12 cellular contexts compared by ENCODE assay signal in genomic region chr1:185158806-185159205, GRCh38. TPM values are rescaled to one million over a fixed set of nuclear protein-coding genes. Genes with fewer than 3 reads are reported as not detected.
DNase-seq lines count a peak whose midpoint lies in the region; TF ChIP-seq lines count a peak whose summit lies in the region.
"Had no signal": no experiment of that assay in that cellular context is flagged by ENCODE, and none has a peak within 500 bp of the region (broad histone marks: within the 10 kb centered on the region; RNA-seq: fewer than 3 reads in every experiment).

No MANE protein-coding gene starts in this region.

- intact Hi-C loops in activated T-helper 1 cell treated with anti-CD3 and anti-CD28 coated beads, Interleukin-12 subunit alpha, Interleukin-12 subunit beta, Interleukin-2, Interleukin-4 antibody, amounts not matched to agents 30 ng/mL and 10 ng/mL and 1 ng/mL, durations not matched to agents 14 hours and 24 hours and 36 hours (cut with micrococcal nuclease): loop anchor here (1.0 to 10.0 kb wide), 11 partner anchors 11 to 1522 kb away; partner anchors contain the start of genes ARPC5 and TSEN15
- intact Hi-C loops in Caco-2 (cut with micrococcal nuclease; ENCODE audit: unreplicated experiment) (loop anchor here (5.0 kb wide), 3 partner anchors 112 to 402 kb away; partner anchors contain the start of gene RNF2), ovary (cut with DNase I) (loop anchor here in 2 of 4 donors (5.0 to 10.0 kb wide), 2 partner anchors 114 to 158 kb away; partner anchors contain the start of genes IVNS1ABP (in 1 of the 2) and RNF2 (in 1 of the 2))

- H3K9me3 ChIP-seq in Caco-2: no peaks in the 10 kb centered on the region
- no peaks in the 10 kb centered on the region for H3K9me3 ChIP-seq in ovary
- H3K9me3 ChIP-seq: gastrocnemius medialis, pancreas, stomach had no signal

- BruUV-seq in Caco-2 (replicated peaks; lab: Mats Ljungman, UMichigan): no TSS peak

- no peak overlapping the region for H4K5ac ChIP-seq in mesendoderm (ENCODE audit: low read length)

- no peak overlapping the region for H3K4me2 ChIP-seq in mesendoderm (ENCODE audit: low read length)

- peaks cover 44% of the 10 kb centered on the region for H3K4me1 Mint-ChIP-seq in activated T-helper 1 cell treated with anti-CD3 and anti-CD28 coated beads, Interleukin-12 subunit alpha, Interleukin-12 subunit beta, Interleukin-2, Interleukin-4 antibody, amounts not matched to agents 30 ng/mL and 10 ng/mL and 1 ng/mL, durations not matched to agents 14 hours and 24 hours and 36 hours (ENCODE audit: low read depth)
- peaks cover 26% of the 10 kb centered on the region for H3K4me1 Mint-ChIP-seq in mesothelial cell of epicardium
- H3K4me1 Mint-ChIP-seq in Caco-2 (ENCODE audit: low read depth, unreplicated experiment): no peaks in the 10 kb centered on the region

- no peak overlapping the region for H2AK5ac ChIP-seq in mesendoderm (ENCODE audit: low read length)

- H3K27me3 ChIP-seq in Caco-2 (replicated peaks; ENCODE audit: control insufficient read depth, insufficient read depth, low read length) (no peaks in the 10 kb centered on the region), mesendoderm (ENCODE audit: insufficient read depth, low read length, poor library complexity) (no peaks in the 10 kb centered on the region), ovary (no peaks in the 10 kb centered on the region)
- H3K27me3 ChIP-seq: gastrocnemius medialis, pancreas, stomach had no signal

- peaks cover 2% of the 10 kb centered on the region for H3K36me3 Mint-ChIP-seq in activated T-helper 1 cell treated with anti-CD3 and anti-CD28 coated beads, Interleukin-12 subunit alpha, Interleukin-12 subunit beta, Interleukin-2, Interleukin-4 antibody, amounts not matched to agents 30 ng/mL and 10 ng/mL and 1 ng/mL, durations not matched to agents 14 hours and 24 hours and 36 hours (ENCODE audit: low read depth)
- H3K36me3 Mint-ChIP-seq in mesothelial cell of epicardium (peaks cover 3% of the 10 kb centered on the region), Caco-2 (ENCODE audit: insufficient read depth, unreplicated experiment) (no peaks in the 10 kb centered on the region)

- no peak overlapping the region for H3K18ac ChIP-seq in mesendoderm (ENCODE audit: low read length)

- no peak overlapping the region for H3K4me3 ChIP-seq in Caco-2 (ENCODE audit: low read depth, low read length)
- H3K4me3 ChIP-seq in mesendoderm (ENCODE audit: low read length): no peak overlapping the region
- no peak overlapping the region for H3K4me3 ChIP-seq in ovary

- H2BK5ac ChIP-seq in mesendoderm (ENCODE audit: low read length): no peak overlapping the region

- no peak overlapping the region for H2BK120ac ChIP-seq in mesendoderm (ENCODE audit: low read depth, low read length)

- CTCF ChIA-PET in HEK293T (lab: Yijun Ruan, JAX): interaction anchor here (1.6 to 3.9 kb wide), 2 partner anchors 11 to 511 kb away, joined by 4 to 18 read pairs; no protein-coding TSS in a partner anchor
- CTCF ChIA-PET in Caco-2 (lab: Charles Lee): interaction anchor here (0.6 to 0.9 kb wide), 2 partner anchors 12 to 173 kb away, joined by 3 to 4 read pairs; no protein-coding TSS in a partner anchor

- no peak overlapping the region for H4K8ac ChIP-seq in mesendoderm (ENCODE audit: low read depth, low read length)

- H3K27ac Mint-ChIP-seq in activated T-helper 1 cell treated with anti-CD3 and anti-CD28 coated beads, Interleukin-12 subunit alpha, Interleukin-12 subunit beta, Interleukin-2, Interleukin-4 antibody, amounts not matched to agents 30 ng/mL and 10 ng/mL and 1 ng/mL, durations not matched to agents 14 hours and 24 hours and 36 hours: no peak overlapping the region
- H3K27ac Mint-ChIP-seq in mesothelial cell of epicardium (no peak overlapping the region), Caco-2 (ENCODE audit: unreplicated experiment) (no peak overlapping the region)

- H3K36me3 ChIP-seq in Caco-2 (ENCODE audit: control insufficient read depth, insufficient read depth, low read length) (no peaks in the 10 kb centered on the region), mesendoderm (ENCODE audit: control insufficient read depth, insufficient read depth, low read length) (no peaks in the 10 kb centered on the region), ovary (no peaks in the 10 kb centered on the region)

- no peak overlapping the region for H3K23ac ChIP-seq in mesendoderm (ENCODE audit: low read length)

- no CpG with 5 or more reads among the region's 2 CpGs for WGBS in mesendoderm (ENCODE audit: extremely low coverage, insufficient coverage, low lambda C conversion rate)
- WGBS in ovary, 3 donors: 70 to 89% (median 79%) methylated on average over 2 of the region's 2 CpGs

- H3K79me2 ChIP-seq in mesendoderm (ENCODE audit: control insufficient read depth, insufficient read depth, low read length): no peaks in the 10 kb centered on the region

- H3K9me3 Mint-ChIP-seq in activated T-helper 1 cell treated with anti-CD3 and anti-CD28 coated beads, Interleukin-12 subunit alpha, Interleukin-12 subunit beta, Interleukin-2, Interleukin-4 antibody, amounts not matched to agents 30 ng/mL and 10 ng/mL and 1 ng/mL, durations not matched to agents 14 hours and 24 hours and 36 hours: no peaks in the 10 kb centered on the region
- H3K9me3 Mint-ChIP-seq in mesothelial cell of epicardium (no peaks in the 10 kb centered on the region), Caco-2 (ENCODE audit: unreplicated experiment) (no peaks in the 10 kb centered on the region)
- H3K9me3 Mint-ChIP-seq: central memory CD8-positive, alpha-beta T cell had no signal

- peaks cover 9% of the 10 kb centered on the region; the same call in 1 of the 2 replicates for H3K4me1 ChIP-seq in Caco-2
- H3K4me1 ChIP-seq in mesendoderm (ENCODE audit: control insufficient read depth, low read depth, low read length): no peaks in the 10 kb centered on the region
- H3K4me1 ChIP-seq in ovary (ENCODE audit: insufficient read depth): peaks cover 2% of the 10 kb centered on the region

- no peaks in the 10 kb centered on the region for H3K27me3 Mint-ChIP-seq in activated T-helper 1 cell treated with anti-CD3 and anti-CD28 coated beads, Interleukin-12 subunit alpha, Interleukin-12 subunit beta, Interleukin-2, Interleukin-4 antibody, amounts not matched to agents 30 ng/mL and 10 ng/mL and 1 ng/mL, durations not matched to agents 14 hours and 24 hours and 36 hours (ENCODE audit: insufficient read depth)
- H3K27me3 Mint-ChIP-seq in mesothelial cell of epicardium (ENCODE audit: low read depth): no peaks in the 10 kb centered on the region
- H3K27me3 Mint-ChIP-seq in Caco-2 (ENCODE audit: insufficient read depth, unreplicated experiment): no peaks in the 10 kb centered on the region
- H3K27me3 Mint-ChIP-seq: central memory CD8-positive, alpha-beta T cell had no signal

- no peak overlapping the region for H3K56ac ChIP-seq in mesendoderm (ENCODE audit: low read length)

- H2BK15ac ChIP-seq in mesendoderm (replicated peaks; ENCODE audit: low read depth): no peak overlapping the region

- POLR2A ChIA-PET in HEK293T (lab: Yijun Ruan, JAX) (no interaction called here), Caco-2 (lab: Charles Lee) (no interaction called here)

- no peak for TF ChIP-seq EP300 in ovary (IDR thresholded peaks at IDR 0.05)

- peak; percentile 3 for DNase-seq in NCI-H2029 (lab: John Stamatoyannopoulos, UW)
- DNase-seq in NCI-H2029 treated with DMSO at 0.1 percent for 48 hours (lab: John Stamatoyannopoulos, UW): no peak
- DNase-seq in HEK293T (ENCODE audit: extremely low spot score): no peak
- DNase-seq in activated T-helper 1 cell treated with anti-CD3 and anti-CD28 coated beads, Interleukin-12 subunit alpha, Interleukin-12 subunit beta, Interleukin-2, Interleukin-4 antibody, amounts not matched to agents 30 ng/mL and 10 ng/mL and 1 ng/mL, durations not matched to agents 14 hours and 24 hours and 36 hours (ENCODE audit: low spot score): no peak
- DNase-seq in mesothelial cell of epicardium (ENCODE audit: low spot score in 2 of 2, unreplicated experiment in 2 of 2): no peak
- DNase-seq in Caco-2: no peak
- no peak for DNase-seq in mesendoderm
- DNase-seq in ovary: no peak
- DNase-seq: gastrocnemius medialis, pancreas, stomach had no signal

- peak overlapping the region; percentile 42 for H3K4me3 Mint-ChIP-seq in activated T-helper 1 cell treated with anti-CD3 and anti-CD28 coated beads, Interleukin-12 subunit alpha, Interleukin-12 subunit beta, Interleukin-2, Interleukin-4 antibody, amounts not matched to agents 30 ng/mL and 10 ng/mL and 1 ng/mL, durations not matched to agents 14 hours and 24 hours and 36 hours
- peak overlapping the region; percentile 99 for H3K4me3 Mint-ChIP-seq in mesothelial cell of epicardium
- H3K4me3 Mint-ChIP-seq in Caco-2 (ENCODE audit: unreplicated experiment): no peak overlapping the region

- H3K4ac ChIP-seq in mesendoderm (ENCODE audit: low read depth, low read length): no peak overlapping the region

- H3K27ac ChIP-seq in mesendoderm (ENCODE audit: low read depth, low read length) (no peak overlapping the region), ovary (no peak overlapping the region)
- H3K27ac ChIP-seq: pancreas had no signal

- no peaks in the 10 kb centered on the region for H3K79me1 ChIP-seq in mesendoderm (ENCODE audit: low read length)

- no peak overlapping the region for H3K9ac ChIP-seq in mesendoderm (ENCODE audit: low read length)

- no peak for TF ChIP-seq POLR2A in ovary (IDR thresholded peaks at IDR 0.05)

- TF ChIP-seq CTCF in mesothelial cell of epicardium (IDR thresholded peaks at IDR 0.05; ENCODE audit: unreplicated experiment) (no peak), Caco-2 (IDR thresholded peaks at IDR 0.05; ENCODE audit: insufficient read depth in 1 of 2, low read depth in 1 of 2, low read length in 1 of 2, severe bottlenecking in 1 of 2, unreplicated experiment in 1 of 2) (no peak), ovary (IDR thresholded peaks at IDR 0.05) (no peak)

TF ChIP-seq in HEK293T, 16 proteins besides CTCF, POLR2A, EP300 and RAD21 (continues in another document):
- 0 out of 2 replicates have a peak, but pooled peaks have one; percentile 14 for TF ChIP-seq L3MBTL2 (conservative IDR thresholded peaks at IDR 0.05)

RNA-seq across cellular contexts. Expression of gene SWT1, which starts 1.8 kb away (rescaled TPM):
- total RNA-seq in activated T-helper 1 cell treated with anti-CD3 and anti-CD28 coated beads, Interleukin-12 subunit alpha, Interleukin-12 subunit beta, Interleukin-2, Interleukin-4 antibody, amounts not matched to agents 30 ng/mL and 10 ng/mL and 1 ng/mL, durations not matched to agents 14 hours and 24 hours and 36 hours: 1.3 and 2.3 TPM in 2 replicates
- 8.0 to 8.6 TPM (median 8.1 TPM) in 3 replicates for total RNA-seq in mesothelial cell of epicardium
- total RNA-seq in Caco-2 (2022): 2.7 and 2.9 TPM in 2 replicates
- 2.9 TPM for polyA plus RNA-seq in mesendoderm (2013, experiment 1 of 2)
- 2.7 TPM for polyA plus RNA-seq in mesendoderm (2013, experiment 2 of 2)
- total RNA-seq in ovary: 10 to 100 TPM in 2 of 7 donors, 1 to 10 TPM in 5; 7.8 to 16.6 (median 9.4) TPM
- 1 to 10 TPM; 3.3 to 5.9 TPM for polyA plus RNA-seq in ovary

RNA-seq across cellular contexts. Expression of gene TRMT1L, which starts 2.1 kb away (rescaled TPM):
- 16.7 and 21.9 TPM in 2 replicates for total RNA-seq in activated T-helper 1 cell treated with anti-CD3 and anti-CD28 coated beads, Interleukin-12 subunit alpha, Interleukin-12 subunit beta, Interleukin-2, Interleukin-4 antibody, amounts not matched to agents 30 ng/mL and 10 ng/mL and 1 ng/mL, durations not matched to agents 14 hours and 24 hours and 36 hours
- 16.0 to 20.6 TPM (median 16.7 TPM) in 3 replicates for total RNA-seq in mesothelial cell of epicardium
- total RNA-seq in Caco-2 (2022): 14.2 and 23.8 TPM in 2 replicates
- polyA plus RNA-seq in mesendoderm (2013, experiment 1 of 2): 9.9 TPM
- polyA plus RNA-seq in mesendoderm (2013, experiment 2 of 2): 10.1 TPM
- 10 to 100 TPM; 13.1 to 24.9 (median 20.2) TPM for total RNA-seq in ovary
- polyA plus RNA-seq in ovary: 10 to 100 TPM in 1 of 2 donors, 1 to 10 TPM in 1; 8.0 to 15.8 TPM
